ENCODE assay signal across 8 cellular contexts in the genomic region with DNA sequence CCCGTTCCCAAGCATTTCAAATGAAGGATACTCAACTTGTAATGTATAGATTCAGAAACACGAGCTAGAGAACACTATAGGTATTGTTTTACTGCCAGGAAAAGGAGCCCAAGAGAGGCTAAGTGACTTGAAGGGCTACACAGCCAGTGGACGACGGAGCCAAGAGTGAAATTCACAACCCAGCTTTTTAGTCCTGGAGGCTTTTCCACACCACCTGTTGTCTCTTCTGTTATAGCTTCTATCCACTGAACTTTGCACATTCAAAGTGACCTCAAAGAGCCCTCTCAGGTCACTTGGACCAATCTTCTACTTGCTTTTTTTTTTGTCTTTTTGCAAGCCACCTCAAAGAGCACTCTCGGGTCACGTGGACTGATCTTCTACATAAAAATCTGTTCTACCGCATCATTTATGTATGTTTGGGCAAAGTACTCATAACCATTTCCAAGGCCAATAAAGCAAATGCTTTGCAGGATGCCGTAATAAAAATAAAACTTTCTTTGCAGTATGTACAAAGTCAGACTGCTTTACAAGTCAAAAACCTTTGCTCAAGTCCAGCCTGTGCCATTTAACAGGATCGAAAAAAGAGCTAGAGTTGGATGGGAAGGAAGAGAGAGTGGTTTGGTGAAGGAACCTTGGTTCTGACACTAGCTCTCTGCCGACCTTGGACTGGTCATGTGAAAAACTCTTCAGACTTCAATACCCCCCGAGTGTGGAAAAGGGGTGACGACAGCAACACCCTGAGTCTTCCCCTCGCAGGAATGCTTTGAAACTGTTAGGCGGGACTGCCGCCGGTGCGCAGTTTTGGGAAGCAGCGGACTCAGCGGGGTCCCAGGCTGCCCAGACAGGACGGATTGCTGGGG. TPM values are rescaled to one million over a fixed set of nuclear protein-coding genes. Genes with fewer than 3 reads are reported as not detected.
DNase-seq lines count a peak whose midpoint lies in the region; ATAC-seq, FAIRE-seq and TF ChIP-seq lines count a peak whose summit lies in the region.

No MANE protein-coding gene starts in this region.

- H3K23me2 ChIP-seq in H1 (ENCODE audit: low read depth, low read length), result peaks cover 4% of the 10 kb centered on the region

- peaks cover 0 to 24% of the 10 kb centered on the region in 2 experiments; a peak in 2 of 4 replicates for H3K79me2 ChIP-seq in H1 (ENCODE audit: control insufficient read depth in 1 of 2, insufficient read depth in 2 of 2, low read length in 2 of 2)

- H2AK5ac ChIP-seq in H1 (ENCODE audit: low read depth, low read length), result no peak overlapping the region

- peak overlapping the region; percentile 77 to 95 for H3K4me2 ChIP-seq in H1 (ENCODE audit: insufficient read depth in 1 of 2, low read depth in 2 of 2, low read length in 2 of 2)

- peak overlapping the region; percentile 67 to 86 (median 72) for H3K9ac ChIP-seq in H1 (replicated peaks in 1 of 4; ENCODE audit: extremely low read depth in 1 of 4, low read depth in 3 of 4, low read length in 3 of 4)
- peak overlapping the region; percentile 69 for H3K9ac ChIP-seq in muscle layer of colon (ENCODE audit: low read length)

- TF ChIP-seq RAD21 in H1 (IDR thresholded peaks at IDR 0.05 in 1 of 2, conservative IDR thresholded peaks at IDR 0.05 in 1 of 2; ENCODE audit: low read depth in 2 of 2, low read length in 2 of 2), result no peak

- peak overlapping the region; percentile 72 for H3K4me3 ChIP-seq in SJSA1
- H3K4me3 ChIP-seq in H1 (ENCODE audit: extremely low read depth in 1 of 4, insufficient read depth in 2 of 4, low read depth in 3 of 4, low read length in 4 of 4), result peak overlapping the region; percentile 84 to 94 (median 88)
- H3K4me3 ChIP-seq in muscle layer of colon (ENCODE audit: low read depth in 1 of 2, low read length in 2 of 2), result peak overlapping the region; percentile 82 to 86

- H3K4ac ChIP-seq in H1 (replicated peaks; ENCODE audit: insufficient read length, low read depth, low read length), result no peak overlapping the region

- H3K14ac ChIP-seq in H1 (ENCODE audit: insufficient read length), result no peak overlapping the region

- POLR2A ChIA-PET in H1 (lab: Charles Lee; ENCODE audit: partially characterized antibody), result interaction anchor here (0.6 to 1.7 kb wide), 2 partner anchors 11 to 27 kb away, joined by 3 to 4 read pairs; no protein-coding TSS in a partner anchor

- TF ChIP-seq CTCF in C4-2B (conservative IDR thresholded peaks at IDR 0.05) (no peak), H1 (IDR thresholded peaks at IDR 0.05; ENCODE audit: control extremely low read depth in 1 of 3, insufficient read depth in 1 of 3, low read depth in 1 of 3, low read length in 3 of 3) (no peak)

- H3K36me3 ChIP-seq in SJSA1 (peaks cover 5% of the 10 kb centered on the region), H1 (ENCODE audit: control insufficient read depth in 2 of 4, insufficient read depth in 4 of 4, low read length in 3 of 4) (peaks cover 0 to 4% (median under 1%) of the 10 kb centered on the region in 4 experiments; a peak in 2 of 8 replicates), muscle layer of colon (ENCODE audit: insufficient read depth, low read length) (no peaks in the 10 kb centered on the region)

- H2BK5ac ChIP-seq in H1 (ENCODE audit: low read depth, low read length), result 0 out of 2 replicates have a peak overlapping the region, but pooled peaks have one; percentile 44

- peak; percentile 0 for ATAC-seq in GM21526 (IDR thresholded peaks at IDR 0.05; ENCODE audit: low FRiP score, unreplicated experiment)

- H4K5ac ChIP-seq in H1 (ENCODE audit: insufficient read length, low read depth, low read length), result no peak overlapping the region

- H3K56ac ChIP-seq in H1 (replicated peaks; ENCODE audit: insufficient read length, low read depth, low read length), result no peak overlapping the region

- no peak for FAIRE-seq in H1 (lab: Jason Lieb, UNC)

- no peak for TF ChIP-seq EP300 in H1 (IDR thresholded peaks at IDR 0.05; ENCODE audit: borderline replicate concordance in 1 of 2, low read depth in 2 of 2, low read length in 2 of 2)

- peak overlapping the region; percentile 63; the same call in 1 of the 2 replicates for H2BK12ac ChIP-seq in H1 (ENCODE audit: low read depth, low read length)

- H2BK15ac ChIP-seq in H1 (ENCODE audit: low read length), result no peak overlapping the region

- H3K27ac ChIP-seq in C4-2B (peak overlapping the region; percentile 82), SJSA1 (0 out of 2 replicates have a peak overlapping the region, but pooled peaks have one; percentile 4), H1 (ENCODE audit: low read depth, low read length) (peak overlapping the region; percentile 54; the same call in 1 of the 2 replicates), muscle layer of colon (ENCODE audit: low read depth, low read length) (peak overlapping the region; percentile 81)

- H3K9me3 ChIP-seq in SJSA1 (replicated peaks) (no peaks in the 10 kb centered on the region), H1 (ENCODE audit: insufficient read depth in 2 of 2, low read depth in 1 of 2, low read length in 1 of 2) (no peaks in the 10 kb centered on the region), muscle layer of colon (ENCODE audit: low read length) (no peaks in the 10 kb centered on the region)

- 39% methylated on average over 14 of the region's 20 CpGs; no CpG with 5 or more reads in 1 of the 2 experiments for WGBS in H1 (ENCODE audit: extremely low coverage in 1 of 2, insufficient coverage in 1 of 2, insufficient read length in 1 of 2, insufficient replicate concordance in 2 of 2, low coverage in 1 of 2, low lambda C conversion rate in 2 of 2, missing lambda C conversion rate in 1 of 2), 2 experiments

- TF ChIP-seq POLR2A in H1 (IDR thresholded peaks at IDR 0.05; ENCODE audit: control extremely low read depth in 1 of 2, low read depth in 2 of 2, low read length in 2 of 2), result no peak

- H2BK20ac ChIP-seq in H1 (ENCODE audit: low read length), result no peak overlapping the region

- H3K23ac ChIP-seq in H1 (ENCODE audit: insufficient read length), result no peak overlapping the region

- H3K18ac ChIP-seq in H1 (ENCODE audit: extremely low read depth, low read length), result no peak overlapping the region

- no peak overlapping the region for H4K91ac ChIP-seq in H1 (replicated peaks; ENCODE audit: insufficient read length, low read length)

- no peak overlapping the region for H2BK120ac ChIP-seq in H1 (replicated peaks; ENCODE audit: low read depth, low read length)

- H3K4me1 ChIP-seq in SJSA1 (replicated peaks) (peaks cover 9% of the 10 kb centered on the region), H1 (replicated peaks in 1 of 4; ENCODE audit: control insufficient read depth in 3 of 4, insufficient read depth in 4 of 4, low read length in 3 of 4) (no peaks in the 10 kb centered on the region; a peak in 1 of 7 replicates), muscle layer of colon (ENCODE audit: insufficient read depth, low read length) (peaks cover 15% of the 10 kb centered on the region)

- CTCF ChIA-PET in H1 (lab: Charles Lee; ENCODE audit: partially characterized antibody), result interaction anchor here (1.2 to 2.2 kb wide), 4 partner anchors 12 to 189 kb away, joined by 3 to 11 read pairs (median 6); partner anchors contain the start of gene LRGUK

- H4K20me1 ChIP-seq in H1 (replicated peaks in 1 of 2; ENCODE audit: control insufficient read depth in 1 of 2, insufficient read depth in 2 of 2, low read length in 2 of 2), result no peaks in the 10 kb centered on the region

- peak overlapping the region; percentile 86 for H2AFZ ChIP-seq in H1 (ENCODE audit: low read length)

- H4K8ac ChIP-seq in H1 (ENCODE audit: extremely low read depth, insufficient read depth, low read length), result peak overlapping the region; percentile 40

- H3K27me3 ChIP-seq in SJSA1 (replicated peaks) (no peaks in the 10 kb centered on the region), H1 (replicated peaks in 1 of 4; ENCODE audit: control insufficient read depth in 3 of 4, extremely low read depth in 1 of 4, insufficient read depth in 3 of 4, low read length in 3 of 4) (no peaks in the 10 kb centered on the region), muscle layer of colon (ENCODE audit: control insufficient read depth in 1 of 2, insufficient read depth in 2 of 2, low read length in 2 of 2) (no peaks in the 10 kb centered on the region)

- DNase-seq in SJSA1 (ENCODE audit: low read depth in 1 of 2, low spot score in 2 of 2) (no peak), H1 (ENCODE audit: low read depth in 1 of 2, low spot score in 2 of 2) (no peak), 8988T (no peak), ureter (ENCODE audit: low spot score) (no peak)
- DNase-seq in activated effector memory CD4-positive, alpha-beta T cell treated with Interleukin-2 at 50 U/mL for 16 hours, result no peak

- peaks cover 2% of the 10 kb centered on the region; the same call in 1 of the 2 replicates for H3K79me1 ChIP-seq in H1 (ENCODE audit: low read depth, low read length)

TF ChIP-seq in H1, 55 proteins besides CTCF, POLR2A, EP300 and RAD21:
- TF ChIP-seq CBX8 (IDR thresholded peaks at IDR 0.05; ENCODE audit: borderline replicate concordance, low read depth, low read length) (no peak), POLR2AphosphoS5 (IDR thresholded peaks at IDR 0.05; ENCODE audit: low read depth, low read length) (no peak), POU5F1 (IDR thresholded peaks at IDR 0.05; ENCODE audit: low read depth, low read length) (no peak), CHD2 (IDR thresholded peaks at IDR 0.05; ENCODE audit: low read length) (no peak)
- TF ChIP-seq, protein P1, sequence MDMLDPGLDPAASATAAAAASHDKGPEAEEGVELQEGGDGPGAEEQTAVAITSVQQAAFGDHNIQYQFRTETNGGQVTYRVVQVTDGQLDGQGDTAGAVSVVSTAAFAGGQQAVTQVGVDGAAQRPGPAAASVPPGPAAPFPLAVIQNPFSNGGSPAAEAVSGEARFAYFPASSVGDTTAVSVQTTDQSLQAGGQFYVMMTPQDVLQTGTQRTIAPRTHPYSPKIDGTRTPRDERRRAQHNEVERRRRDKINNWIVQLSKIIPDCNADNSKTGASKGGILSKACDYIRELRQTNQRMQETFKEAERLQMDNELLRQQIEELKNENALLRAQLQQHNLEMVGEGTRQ (IDR thresholded peaks at IDR 0.05; ENCODE audit: low read length), result no peak

RNA-seq across cellular contexts. Expression of gene SLC35B4, which starts 0.8 kb away (rescaled TPM):
- total RNA-seq in SJSA1 (2014; rRNA removed; shearing (Covaris generic)), result 12.1 and 19.6 TPM in 2 replicates
- 34.6 and 41.5 TPM in 2 replicates for total RNA-seq in H1 (2021; fragmentation: NEBNext Ultra II Directional; extraction: Animal tissue kit (Norgen Biotek cat#: 25700))
- 25.8 and 28.9 TPM in 2 replicates for polyA plus RNA-seq in H1 (2011; rRNA removed)
- polyA plus RNA-seq in H1 (2011; cell fraction: cytosol; rRNA removed), result 25.7 TPM
- 33.9 TPM for polyA plus RNA-seq in H1 (2011; cell fraction: nucleus; rRNA removed)
- polyA plus RNA-seq in H1 (2012, experiment 1 of 2), result 18.5 to 25.6 TPM (median 20.7 TPM) in 4 replicates
- 4.4 TPM for polyA plus RNA-seq in H1 (2012, experiment 2 of 2)
- polyA plus RNA-seq in H1 (2013, experiment 1 of 2), result 39.3 TPM
- 46.4 TPM for polyA plus RNA-seq in H1 (2013, experiment 2 of 2)
- 75.3 and 80.9 TPM in 2 replicates for polyA minus RNA-seq in H1 (2011; rRNA and poly(A)+ RNA removed)
- polyA minus RNA-seq in H1 (2011; cell fraction: cytosol; rRNA and poly(A)+ RNA removed), result 32.2 TPM
- polyA minus RNA-seq in H1 (2011; cell fraction: nucleus; rRNA and poly(A)+ RNA removed), result 40.6 TPM
- 16.3 TPM for total RNA-seq in ureter

Comparison
In these comparisons a context has a peak if more than half of its experiments do, and no peak if none do; other contexts are left out.
1. H3K27ac ChIP-seq: peak in every context shown above with its lines; median percentile 82 in C4-2B; 81 in muscle layer of colon; 54 in H1; 4 in SJSA1.